ENCODE assay signal across 8 cellular contexts in the genomic region with DNA sequence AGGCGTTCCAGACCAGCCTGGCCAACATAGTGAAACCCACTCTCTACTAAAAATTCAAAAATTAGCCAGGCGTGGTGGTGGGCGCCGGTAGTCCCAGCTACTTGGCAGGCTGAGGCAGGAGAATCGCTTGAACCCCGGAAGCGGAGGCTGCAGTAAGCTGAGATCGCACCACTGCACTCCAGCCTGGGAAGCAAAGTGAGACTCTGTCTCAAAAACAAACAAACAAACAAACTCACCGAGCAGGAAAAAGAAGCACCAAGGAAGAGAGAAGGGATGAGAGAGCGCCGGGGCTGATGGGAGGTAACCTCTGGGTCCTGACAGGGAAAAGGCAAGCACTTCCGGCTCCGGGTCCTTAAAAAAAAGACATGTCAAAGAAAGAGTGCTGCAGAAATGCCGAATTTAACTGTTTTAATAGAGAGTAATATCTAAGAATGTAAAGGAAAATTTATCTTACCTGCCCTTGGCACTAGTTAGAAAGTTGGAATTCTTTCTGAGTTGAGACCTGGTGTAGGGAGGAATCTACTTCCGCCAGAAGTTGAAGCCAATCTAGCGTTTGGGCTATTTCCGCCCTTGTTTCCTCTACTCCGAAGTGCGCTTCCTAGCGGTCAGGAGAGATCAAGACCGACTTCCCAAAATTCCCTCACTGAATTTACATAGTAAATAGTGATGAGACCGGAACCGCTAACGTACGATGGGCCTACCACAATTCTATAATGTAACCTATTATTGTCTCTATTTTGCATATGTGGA. TPM values are rescaled to one million over a fixed set of nuclear protein-coding genes. Genes with fewer than 3 reads are reported as not detected.
DNase-seq lines count a peak whose midpoint lies in the region; ATAC-seq and TF ChIP-seq lines count a peak whose summit lies in the region.

No MANE protein-coding gene starts in this region.

- H3K27ac Mint-ChIP-seq in T-helper 2 cell treated with Interferon-gamma antibody and Interleukin-4, amounts not matched to agents 5 μg/mL and 100 μg/mL, for 36 hours: peak overlapping the region; percentile 96

- DNase-seq in NCI-H1694 treated with DMSO at 0.1 percent for 48 hours (lab: John Stamatoyannopoulos, UW) (peak; percentile 97), astrocyte of the hippocampus (ENCODE audit: low read depth, low spot score) (peak; percentile 96), hepatocyte (ENCODE audit: low spot score) (peak; percentile 94), renal cortical epithelial cell (ENCODE audit: low read depth) (peak; percentile 96), mesenteric fat pad (ENCODE audit: low spot score) (no peak)
- DNase-seq in T-helper 2 cell treated with Interferon-gamma antibody and Interleukin-4, amounts not matched to agents 5 μg/mL and 100 μg/mL, for 36 hours (ENCODE audit: low spot score): peak; percentile 75

- no peaks in the 10 kb centered on the region for H3K4me1 ChIP-seq in hepatocyte (ENCODE audit: insufficient read depth)

- H3K79me2 ChIP-seq in hepatocyte: peaks cover 43% of the 10 kb centered on the region

- peak overlapping the region; percentile 98 for H3K4me3 Mint-ChIP-seq in T-helper 2 cell treated with Interferon-gamma antibody and Interleukin-4, amounts not matched to agents 5 μg/mL and 100 μg/mL, for 36 hours

- H3K4me1 Mint-ChIP-seq in T-helper 2 cell treated with Interferon-gamma antibody and Interleukin-4, amounts not matched to agents 5 μg/mL and 100 μg/mL, for 36 hours (ENCODE audit: low read depth): peaks cover 29% of the 10 kb centered on the region

- H3K9me3 Mint-ChIP-seq in T-helper 2 cell treated with Interferon-gamma antibody and Interleukin-4, amounts not matched to agents 5 μg/mL and 100 μg/mL, for 36 hours: no peaks in the 10 kb centered on the region

- H3K9me3 ChIP-seq in hepatocyte (ENCODE audit: low read depth): no peaks in the 10 kb centered on the region

- WGBS in hepatocyte (ENCODE audit: low lambda C conversion rate, missing lambda C conversion rate): 1% methylated on average over 25 of the region's 25 CpGs

- H2AFZ ChIP-seq in hepatocyte: peak overlapping the region; percentile 46

- no peaks in the 10 kb centered on the region for H3K27me3 Mint-ChIP-seq in T-helper 2 cell treated with Interferon-gamma antibody and Interleukin-4, amounts not matched to agents 5 μg/mL and 100 μg/mL, for 36 hours (ENCODE audit: low read depth)

- no peaks in the 10 kb centered on the region for H3K36me3 ChIP-seq in hepatocyte (replicated peaks; ENCODE audit: insufficient read depth, low read depth)

- ATAC-seq in GM18499 (IDR thresholded peaks at IDR 0.05; ENCODE audit: insufficient read depth, unreplicated experiment) (peak; percentile 54), HG02938 (IDR thresholded peaks at IDR 0.05; ENCODE audit: unreplicated experiment) (peak; percentile 70)

- peak; percentile 93 for TF ChIP-seq CTCF in hepatocyte (IDR thresholded peaks at IDR 0.05; ENCODE audit: poor library complexity)

- H3K36me3 Mint-ChIP-seq in T-helper 2 cell treated with Interferon-gamma antibody and Interleukin-4, amounts not matched to agents 5 μg/mL and 100 μg/mL, for 36 hours (ENCODE audit: low read depth): peaks cover 17% of the 10 kb centered on the region

- no peaks in the 10 kb centered on the region for H3K9me2 ChIP-seq in hepatocyte (replicated peaks; ENCODE audit: insufficient read depth)

- no peaks in the 10 kb centered on the region for H3K27me3 ChIP-seq in hepatocyte

- H3K4me2 ChIP-seq in hepatocyte: peak overlapping the region; percentile 71

- H3K27ac ChIP-seq in hepatocyte: peak overlapping the region; percentile 87

- H4K20me1 ChIP-seq in hepatocyte (ENCODE audit: insufficient read depth, poor library complexity, severe bottlenecking): peaks cover 10% of the 10 kb centered on the region

- H3K4me3 ChIP-seq in hepatocyte: peak overlapping the region; percentile 71

RNA-seq across cellular contexts. Expression of gene EFCAB12, which starts 29.1 kb away (rescaled TPM):
- total RNA-seq in hepatocyte (0.20 and 0.44 TPM in 2 replicates), renal cortical epithelial cell (0.50 TPM in 1 of 2 replicates, not detected in the other), mesenteric fat pad (1.1 TPM)
- 0.19 and 1.5 TPM in 2 replicates for polyA plus RNA-seq in hepatocyte

RNA-seq across cellular contexts. Expression of gene MBD4, which starts 40.4 kb away (rescaled TPM):
- total RNA-seq in hepatocyte: 25.0 and 27.5 TPM in 2 replicates
- polyA plus RNA-seq in hepatocyte: 20.8 and 22.2 TPM in 2 replicates
- total RNA-seq in renal cortical epithelial cell: 20.8 and 34.7 TPM in 2 replicates
- total RNA-seq in mesenteric fat pad: 37.1 TPM

RNA-seq across cellular contexts. Expression of gene IFT122, which starts 40.7 kb away (rescaled TPM):
- total RNA-seq in hepatocyte (14.6 and 17.3 TPM in 2 replicates), renal cortical epithelial cell (13.2 and 32.8 TPM in 2 replicates), mesenteric fat pad (30.5 TPM)
- polyA plus RNA-seq in hepatocyte: 11.4 and 15.6 TPM in 2 replicates
